ENCODE assay signal across 21 cellular contexts in the genomic region with DNA sequence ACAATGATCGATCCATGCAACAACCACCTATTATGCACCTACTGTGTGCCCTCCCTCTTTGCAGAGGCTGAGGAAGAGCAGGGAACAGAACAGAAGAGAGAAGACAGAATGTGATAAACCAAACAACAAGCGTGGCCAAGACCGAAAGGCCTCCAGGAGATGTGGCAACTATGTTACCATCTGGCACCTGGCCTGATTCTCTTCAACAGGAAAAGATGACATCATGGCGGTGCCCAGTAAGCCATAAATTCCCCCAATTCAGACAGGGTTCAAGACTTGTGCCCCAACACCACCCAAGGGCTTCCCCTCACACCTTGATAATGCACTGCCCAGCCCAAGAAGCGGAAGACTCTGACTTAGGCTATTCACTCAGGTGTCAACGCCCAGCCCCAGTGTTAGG. TPM values are rescaled to one million over a fixed set of nuclear protein-coding genes. Genes with fewer than 3 reads are reported as not detected.
A peak's percentile ranks its signal among the peaks of the same experiment; 100 is the strongest.
DNase-seq lines count a peak whose midpoint lies in the region; ATAC-seq and TF ChIP-seq lines count a peak whose summit lies in the region.
"Had no signal": no experiment of that assay in that cellular context is flagged by ENCODE, and none has a peak within 500 bp of the region (broad histone marks: within the 10 kb centered on the region; RNA-seq: fewer than 3 reads in every experiment).

No MANE protein-coding gene starts in this region.

- H3K4me3 ChIP-seq in mammary epithelial cell (replicated peaks in 1 of 3; ENCODE audit: insufficient read depth in 1 of 3, low read depth in 2 of 3, low read length in 3 of 3): no peak overlapping the region
- H3K4me3 ChIP-seq: PC-9, SK-N-MC had no signal

- H3K27me3 Mint-ChIP-seq in MCF 10A (ENCODE audit: insufficient read depth, unreplicated experiment): no peaks in the 10 kb centered on the region
- H3K27me3 Mint-ChIP-seq in T-helper 17 cell: no peaks in the 10 kb centered on the region
- no peaks in the 10 kb centered on the region for H3K27me3 Mint-ChIP-seq in effector memory CD8-positive, alpha-beta T cell
- H3K27me3 Mint-ChIP-seq in endothelial cell (ENCODE audit: unreplicated experiment): peaks cover 2% of the 10 kb centered on the region

- TF ChIP-seq CTCF in MCF 10A (IDR thresholded peaks at IDR 0.05; ENCODE audit: unreplicated experiment): no peak
- TF ChIP-seq CTCF in mammary epithelial cell (conservative IDR thresholded peaks at IDR 0.05 in 1 of 2, IDR thresholded peaks at IDR 0.05 in 1 of 2; ENCODE audit: extremely low read depth in 1 of 2, insufficient read depth in 1 of 2, low read depth in 1 of 2, low read length in 2 of 2): no peak
- TF ChIP-seq CTCF in endothelial cell (IDR thresholded peaks at IDR 0.05; ENCODE audit: unreplicated experiment): no peak

- in situ Hi-C loops in mammary epithelial cell (cut with MboI; ENCODE audit: low sequenced_read_pairs in 2 of 2): no loop called here

- H3K27me3 ChIP-seq in mammary epithelial cell (ENCODE audit: insufficient read depth, low read length): no peaks in the 10 kb centered on the region
- H3K27me3 ChIP-seq: BE2C had no signal

- peaks cover 16% of the 10 kb centered on the region for H3K36me3 ChIP-seq in mammary epithelial cell (ENCODE audit: insufficient read depth, low read length)

- no peaks in the 10 kb centered on the region for H3K4me1 ChIP-seq in mammary epithelial cell (ENCODE audit: insufficient read depth, low read length)

- H4K20me1 ChIP-seq in mammary epithelial cell (ENCODE audit: insufficient read depth, low read length): no peaks in the 10 kb centered on the region

- peaks cover 62% of the 10 kb centered on the region for H3K36me3 Mint-ChIP-seq in MCF 10A (ENCODE audit: insufficient read depth, unreplicated experiment)
- H3K36me3 Mint-ChIP-seq in T-helper 17 cell (ENCODE audit: low read depth): peaks cover 13% of the 10 kb centered on the region
- peaks cover 20% of the 10 kb centered on the region for H3K36me3 Mint-ChIP-seq in effector memory CD8-positive, alpha-beta T cell (ENCODE audit: insufficient read depth)
- H3K36me3 Mint-ChIP-seq in endothelial cell (ENCODE audit: low read depth, unreplicated experiment): peaks cover 5% of the 10 kb centered on the region

- H2AFZ ChIP-seq in mammary epithelial cell (ENCODE audit: low read depth, low read length): no peak overlapping the region
- H2AFZ ChIP-seq: PC-9 had no signal

- H3K4me2 ChIP-seq in mammary epithelial cell (ENCODE audit: insufficient read depth, low read depth, low read length): no peak overlapping the region
- H3K4me2 ChIP-seq: PC-9 had no signal

- dilution Hi-C loops in mammary epithelial cell (cut with HindIII; ENCODE audit: low sequenced_read_pairs): no loop called here

- H3K9ac ChIP-seq in mammary epithelial cell (ENCODE audit: insufficient read depth, low read length): no peak overlapping the region

- 98% methylated on average over 6 of the region's 6 CpGs for WGBS in mammary epithelial cell (ENCODE audit: low coverage, missing lambda C conversion rate)

- DNase-seq in MCF 10A (ENCODE audit: unreplicated experiment): peak; percentile 58
- no peak for DNase-seq in mammary epithelial cell
- no peak for DNase-seq in T-helper 17 cell
- DNase-seq in effector memory CD8-positive, alpha-beta T cell: no peak
- no peak for DNase-seq in endothelial cell (ENCODE audit: low spot score)
- no peak for DNase-seq in activated effector memory CD4-positive, alpha-beta T cell treated with Interleukin-2 at 50 U/mL for 16 hours
- DNase-seq: BE2C, DMS53, KG1, NCI-H1105, NCI-H146, NCI-H2029, NCI-H2227 treated with DMSO at 0.1 percent for 48 hours, NCI-H510A, NCI-H748 treated with DMSO at 0.1 percent for 48 hours, PC-9, RPMI8226, SHP77 treated with DMSO at 0.1 percent for 48 hours had no signal

- H3K9me3 Mint-ChIP-seq in MCF 10A (ENCODE audit: unreplicated experiment): no peaks in the 10 kb centered on the region
- no peaks in the 10 kb centered on the region for H3K9me3 Mint-ChIP-seq in effector memory CD8-positive, alpha-beta T cell
- no peaks in the 10 kb centered on the region for H3K9me3 Mint-ChIP-seq in endothelial cell (ENCODE audit: unreplicated experiment)

- peak overlapping the region; percentile 41 for H3K27ac Mint-ChIP-seq in MCF 10A (ENCODE audit: low read depth, unreplicated experiment)
- no peak overlapping the region for H3K27ac Mint-ChIP-seq in T-helper 17 cell
- peak overlapping the region in 1 of 2 donors; percentile 6 for H3K27ac Mint-ChIP-seq in effector memory CD8-positive, alpha-beta T cell
- H3K27ac Mint-ChIP-seq in endothelial cell (ENCODE audit: unreplicated experiment): no peak overlapping the region

- H3K27ac ChIP-seq in mammary epithelial cell (ENCODE audit: insufficient read depth, low read depth, low read length): no peak overlapping the region
- H3K27ac ChIP-seq: HL-60, PC-9, SK-N-MC had no signal

- ATAC-seq in T-helper 17 cell (no peak), esophagus mucosa (peak; percentile 86)
- no peak for ATAC-seq in effector memory CD8-positive, alpha-beta T cell (replicated peaks)

- peaks cover 5% of the 10 kb centered on the region for H3K4me1 Mint-ChIP-seq in MCF 10A (ENCODE audit: insufficient read depth, unreplicated experiment)
- H3K4me1 Mint-ChIP-seq in T-helper 17 cell: peaks cover 26% of the 10 kb centered on the region
- H3K4me1 Mint-ChIP-seq in effector memory CD8-positive, alpha-beta T cell (ENCODE audit: low read depth in 2 of 2): peaks cover 3 to 6% of the 10 kb centered on the region in 2 donors
- peaks cover 30% of the 10 kb centered on the region for H3K4me1 Mint-ChIP-seq in endothelial cell (ENCODE audit: unreplicated experiment)

- peaks cover 91% of the 10 kb centered on the region for H3K79me2 ChIP-seq in mammary epithelial cell (ENCODE audit: insufficient read depth, low read length)

- H3K9me3 ChIP-seq in mammary epithelial cell (replicated peaks; ENCODE audit: insufficient read depth, low read length) (no peaks in the 10 kb centered on the region), T-helper 17 cell (ENCODE audit: control insufficient read depth, low read length, poor library complexity, severe bottlenecking) (no peaks in the 10 kb centered on the region)
- H3K9me3 ChIP-seq: BE2C had no signal

- no TSS peak for BruUV-seq in MCF 10A (replicated peaks; lab: Mats Ljungman, UMichigan)
- no TSS peak for BruUV-seq in mammary epithelial cell (replicated peaks; lab: Mats Ljungman, UMichigan)

- POLR2A ChIA-PET in MCF 10A (lab: Yijun Ruan, JAX): interaction anchor here (0.6 kb wide), 1 partner anchor 498 kb away, joined by 3 read pairs; no protein-coding TSS in a partner anchor

- H3K4me3 Mint-ChIP-seq in MCF 10A (ENCODE audit: unreplicated experiment): no peak overlapping the region
- peak overlapping the region; percentile 34 for H3K4me3 Mint-ChIP-seq in T-helper 17 cell
- no peak overlapping the region for H3K4me3 Mint-ChIP-seq in effector memory CD8-positive, alpha-beta T cell
- H3K4me3 Mint-ChIP-seq in endothelial cell (ENCODE audit: unreplicated experiment): no peak overlapping the region

- CTCF ChIA-PET in MCF 10A (lab: Yijun Ruan, JAX) (interaction anchor here (0.6 to 1.1 kb wide), 2 partner anchors 39 to 80 kb away, joined by 3 read pairs; no protein-coding TSS in a partner anchor), mammary epithelial cell (lab: Charles Lee; ENCODE audit: low non-redundant PET) (no interaction called here)

- intact Hi-C loops in MCF 10A (cut with micrococcal nuclease) (no loop called here), mammary epithelial cell (cut with micrococcal nuclease) (no loop called here)

RNA-seq across cellular contexts. Expression of a gene that starts 44.3 kb away (rescaled TPM):
- total RNA-seq in MCF 10A (2022) (154 and 194 TPM in 2 replicates), mammary epithelial cell (100 to 1,000 TPM in 1 of 2 donors, 10 to 100 TPM in 1; 82.7 to 176 TPM), T-helper 17 cell (10 to 100 TPM; 15.5 to 28.3 TPM), esophagus mucosa (181 TPM), endothelial cell (ENCODE audit: unreplicated experiment) (17.4 TPM)
- 30.9 TPM for polyA plus RNA-seq in mammary epithelial cell
- 105 TPM for polyA minus RNA-seq in mammary epithelial cell
